Comparison of ENCODE assay signal across 1 cellular context in the genomic region with DNA sequence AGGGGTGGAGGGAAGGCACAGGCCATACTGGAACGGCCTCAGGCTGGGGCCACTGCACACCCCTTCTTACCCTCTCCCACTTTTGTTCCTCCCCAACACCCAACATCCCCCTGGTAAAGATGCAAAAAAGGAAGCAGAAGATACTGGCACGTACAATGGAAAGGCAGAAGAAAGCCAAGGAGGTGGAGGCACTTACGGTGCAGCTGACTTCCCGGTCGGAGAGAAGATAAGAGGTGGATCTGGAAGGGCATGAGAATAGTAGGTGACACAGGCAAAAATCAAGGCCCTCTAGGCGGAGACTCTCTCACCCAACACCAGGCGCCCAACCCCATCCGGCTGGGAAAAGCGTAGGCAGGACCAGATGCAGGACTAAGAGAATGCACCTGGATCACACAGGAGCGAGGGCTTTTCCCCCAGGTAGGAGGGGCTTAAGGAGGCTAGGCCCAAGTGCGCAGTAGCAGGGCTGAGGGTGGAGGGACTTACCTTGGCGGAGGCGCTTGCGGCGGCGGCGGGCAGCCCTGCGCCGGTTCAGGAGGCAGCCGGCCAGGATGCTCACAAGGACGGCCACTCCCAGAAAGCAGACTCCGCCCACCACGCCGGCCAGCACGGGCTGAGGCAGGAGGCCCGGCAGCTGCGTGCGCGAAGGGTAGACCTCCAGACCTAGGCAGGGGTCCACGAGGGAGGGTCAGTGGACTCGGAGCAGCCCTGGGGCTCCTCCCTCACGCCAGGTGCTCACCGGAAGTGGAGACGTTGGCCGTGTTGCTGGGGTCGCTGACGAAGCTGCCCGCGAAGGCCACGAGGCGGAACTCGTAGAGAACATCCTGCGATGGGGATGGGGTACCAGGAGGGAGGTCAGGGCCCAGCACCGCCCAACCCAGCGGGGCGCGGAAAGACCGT.
TF ChIP-seq lines count a peak whose summit lies in the region.

No MANE protein-coding gene starts in this region.

TF ChIP-seq in K562, 482 proteins besides CTCF, POLR2A, EP300 and RAD21 (continued from another document and continues in another):
- TF ChIP-seq, protein P1, sequence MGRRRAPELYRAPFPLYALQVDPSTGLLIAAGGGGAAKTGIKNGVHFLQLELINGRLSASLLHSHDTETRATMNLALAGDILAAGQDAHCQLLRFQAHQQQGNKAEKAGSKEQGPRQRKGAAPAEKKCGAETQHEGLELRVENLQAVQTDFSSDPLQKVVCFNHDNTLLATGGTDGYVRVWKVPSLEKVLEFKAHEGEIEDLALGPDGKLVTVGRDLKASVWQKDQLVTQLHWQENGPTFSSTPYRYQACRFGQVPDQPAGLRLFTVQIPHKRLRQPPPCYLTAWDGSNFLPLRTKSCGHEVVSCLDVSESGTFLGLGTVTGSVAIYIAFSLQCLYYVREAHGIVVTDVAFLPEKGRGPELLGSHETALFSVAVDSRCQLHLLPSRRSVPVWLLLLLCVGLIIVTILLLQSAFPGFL (CRISPR knock-in tag; IDR thresholded peaks at IDR 0.05) = no peak
- TF ChIP-seq BMI1 (IDR thresholded peaks at IDR 0.05; ENCODE audit: low read length) (no peak), REST (CRISPR knock-in tag; IDR thresholded peaks at IDR 0.05; ENCODE audit: low read depth) (no peak), ATF1 (CRISPR knock-in tag; IDR thresholded peaks at IDR 0.05) (no peak), ATF1 (tag; IDR thresholded peaks at IDR 0.05) (0 out of 2 replicates have a peak, but pooled peaks have one; percentile 25), ZNF311 (CRISPR knock-in tag; IDR thresholded peaks at IDR 0.05) (no peak), POLR3A (IDR thresholded peaks at IDR 0.05; ENCODE audit: borderline replicate concordance, extremely low read depth, insufficient read depth, insufficient read length) (no peak), PPARD (CRISPR knock-in tag; IDR thresholded peaks at IDR 0.05) (no peak), HMBOX1 (IDR thresholded peaks at IDR 0.05) (no peak), ZNF589 (CRISPR knock-in tag; IDR thresholded peaks at IDR 0.05; ENCODE audit: low read depth) (no peak), RHOXF2B (CRISPR knock-in tag; conservative IDR thresholded peaks at IDR 0.05) (no peak), CEBPB (tag; IDR thresholded peaks at IDR 0.05) (no peak), CAMTA2 (CRISPR knock-in tag; conservative IDR thresholded peaks at IDR 0.05) (no peak), ZNF174 (CRISPR knock-in tag; IDR thresholded peaks at IDR 0.05) (no peak), STAT5B (CRISPR knock-in tag; IDR thresholded peaks at IDR 0.05) (no peak), AFF1 (IDR thresholded peaks at IDR 0.05; ENCODE audit: low read depth in 1 of 2, partially characterized antibody in 2 of 2) (no peak), ZKSCAN8 (CRISPR knock-in tag; IDR thresholded peaks at IDR 0.05) (no peak), ZNF324 (CRISPR knock-in tag; IDR thresholded peaks at IDR 0.05) (no peak), ZNF444 (CRISPR knock-in tag; IDR thresholded peaks at IDR 0.05) (no peak), E2F8 (IDR thresholded peaks at IDR 0.05; ENCODE audit: low read depth, partially characterized antibody) (no peak), MBD2 (IDR thresholded peaks at IDR 0.05; ENCODE audit: borderline replicate concordance, low read depth) (no peak), ZBTB43 (CRISPR knock-in tag; IDR thresholded peaks at IDR 0.05) (no peak), SUPT5H (IDR thresholded peaks at IDR 0.05) (no peak), ZFP1 (CRISPR knock-in tag; IDR thresholded peaks at IDR 0.05) (no peak), FOXO4 (CRISPR knock-in tag; IDR thresholded peaks at IDR 0.05) (no peak)
- TF ChIP-seq, protein P2, sequence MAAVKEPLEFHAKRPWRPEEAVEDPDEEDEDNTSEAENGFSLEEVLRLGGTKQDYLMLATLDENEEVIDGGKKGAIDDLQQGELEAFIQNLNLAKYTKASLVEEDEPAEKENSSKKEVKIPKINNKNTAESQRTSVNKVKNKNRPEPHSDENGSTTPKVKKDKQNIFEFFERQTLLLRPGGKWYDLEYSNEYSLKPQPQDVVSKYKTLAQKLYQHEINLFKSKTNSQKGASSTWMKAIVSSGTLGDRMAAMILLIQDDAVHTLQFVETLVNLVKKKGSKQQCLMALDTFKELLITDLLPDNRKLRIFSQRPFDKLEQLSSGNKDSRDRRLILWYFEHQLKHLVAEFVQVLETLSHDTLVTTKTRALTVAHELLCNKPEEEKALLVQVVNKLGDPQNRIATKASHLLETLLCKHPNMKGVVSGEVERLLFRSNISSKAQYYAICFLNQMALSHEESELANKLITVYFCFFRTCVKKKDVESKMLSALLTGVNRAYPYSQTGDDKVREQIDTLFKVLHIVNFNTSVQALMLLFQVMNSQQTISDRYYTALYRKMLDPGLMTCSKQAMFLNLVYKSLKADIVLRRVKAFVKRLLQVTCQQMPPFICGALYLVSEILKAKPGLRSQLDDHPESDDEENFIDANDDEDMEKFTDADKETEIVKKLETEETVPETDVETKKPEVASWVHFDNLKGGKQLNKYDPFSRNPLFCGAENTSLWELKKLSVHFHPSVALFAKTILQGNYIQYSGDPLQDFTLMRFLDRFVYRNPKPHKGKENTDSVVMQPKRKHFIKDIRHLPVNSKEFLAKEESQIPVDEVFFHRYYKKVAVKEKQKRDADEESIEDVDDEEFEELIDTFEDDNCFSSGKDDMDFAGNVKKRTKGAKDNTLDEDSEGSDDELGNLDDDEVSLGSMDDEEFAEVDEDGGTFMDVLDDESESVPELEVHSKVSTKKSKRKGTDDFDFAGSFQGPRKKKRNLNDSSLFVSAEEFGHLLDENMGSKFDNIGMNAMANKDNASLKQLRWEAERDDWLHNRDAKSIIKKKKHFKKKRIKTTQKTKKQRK (IDR thresholded peaks at IDR 0.05; ENCODE audit: borderline replicate concordance, low read depth, low read length) = no peak
- TF ChIP-seq, protein P3, sequence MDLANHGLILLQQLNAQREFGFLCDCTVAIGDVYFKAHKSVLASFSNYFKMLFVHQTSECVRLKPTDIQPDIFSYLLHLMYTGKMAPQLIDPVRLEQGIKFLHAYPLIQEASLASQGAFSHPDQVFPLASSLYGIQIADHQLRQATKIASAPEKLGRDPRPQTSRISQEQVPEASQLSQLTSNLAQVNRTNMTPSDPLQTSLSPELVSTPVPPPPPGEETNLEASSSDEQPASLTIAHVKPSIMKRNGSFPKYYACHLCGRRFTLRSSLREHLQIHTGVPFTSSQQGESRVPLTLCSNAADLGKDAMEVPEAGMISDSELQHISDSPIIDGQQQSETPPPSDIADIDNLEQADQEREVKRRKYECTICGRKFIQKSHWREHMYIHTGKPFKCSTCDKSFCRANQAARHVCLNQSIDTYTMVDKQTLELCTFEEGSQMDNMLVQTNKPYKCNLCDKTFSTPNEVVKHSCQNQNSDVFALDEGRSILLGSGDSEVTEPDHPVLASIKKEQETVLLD (IDR thresholded peaks at IDR 0.05) = no peak
